8 cellular contexts compared by ENCODE assay signal in the genomic region with DNA sequence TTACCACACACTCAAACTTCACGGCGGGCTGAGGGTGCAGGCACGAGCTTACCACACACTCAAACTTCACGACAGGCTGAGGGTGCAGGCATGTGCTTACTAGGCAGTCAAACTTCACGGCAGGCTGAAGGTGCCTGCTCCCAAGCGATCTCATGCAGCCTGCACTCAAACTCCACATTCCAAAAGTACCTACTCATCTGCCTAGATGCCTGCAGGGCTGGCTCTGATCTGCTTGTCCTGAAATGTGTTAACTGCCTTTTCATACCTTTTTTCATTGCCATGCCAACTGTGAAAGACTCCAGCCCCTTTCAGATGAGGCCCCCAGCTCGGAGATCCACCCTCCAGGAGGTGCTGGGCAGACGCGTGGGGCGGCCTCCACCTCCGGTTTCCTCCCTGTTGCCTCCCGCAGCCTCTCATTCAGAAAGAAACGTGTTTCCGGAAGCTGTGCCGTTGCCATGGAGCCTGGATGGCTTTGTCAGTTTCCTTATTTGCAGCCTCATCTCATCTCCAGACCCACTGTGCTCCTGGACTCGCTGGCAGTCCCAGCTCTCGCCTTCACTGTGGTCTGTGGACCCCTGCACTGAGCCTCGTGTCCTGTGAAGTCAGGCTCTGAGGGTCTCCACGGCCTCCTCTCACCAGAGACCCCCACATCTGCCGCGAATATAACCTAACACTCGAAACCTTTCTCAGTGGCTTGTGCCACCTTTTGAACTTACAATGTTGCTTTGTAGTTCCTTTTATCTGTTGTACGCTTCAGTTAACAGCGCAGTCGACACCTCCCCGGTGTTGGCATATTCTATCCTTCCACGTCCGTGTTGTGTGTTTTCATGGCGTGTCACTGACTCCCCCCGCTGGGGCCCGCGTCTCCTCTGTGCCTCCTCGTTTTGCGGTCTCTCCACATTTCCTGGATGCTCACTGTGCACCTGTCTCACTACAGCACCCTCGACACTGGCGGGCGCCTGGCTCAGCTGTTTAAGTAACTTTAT.
DNase-seq lines count a peak whose midpoint lies in the region; ATAC-seq lines count a peak whose summit lies in the region.

No MANE protein-coding gene starts in this region.

- H3K27me3 Mint-ChIP-seq in CD8-positive, alpha-beta memory T cell, result peaks cover 0 to 3% of the 10 kb centered on the region in 2 donors
- H3K27me3 Mint-ChIP-seq in activated naive CD4-positive, alpha-beta T cell treated with anti-CD3 and anti-CD28 coated beads for 36 hours (ENCODE audit: low read depth), result peaks cover 9% of the 10 kb centered on the region

- no peaks in the 10 kb centered on the region for H3K4me1 ChIP-seq in CD8-positive, alpha-beta memory T cell (ENCODE audit: insufficient read depth, low read length)
- H3K4me1 ChIP-seq in mesenchymal stem cell (ENCODE audit: control insufficient read depth, insufficient read depth, low read depth, low read length), result peaks cover 27% of the 10 kb centered on the region

- no peaks in the 10 kb centered on the region for H3K36me3 ChIP-seq in CD8-positive, alpha-beta memory T cell (ENCODE audit: insufficient read depth, low read length)
- H3K36me3 ChIP-seq in mesenchymal stem cell (ENCODE audit: control insufficient read depth in 1 of 2, insufficient read depth in 2 of 2, low read depth in 1 of 2, low read length in 2 of 2), result no peaks in the 10 kb centered on the region

- ATAC-seq in HG03139 (IDR thresholded peaks at IDR 0.05; ENCODE audit: unreplicated experiment), result peak; percentile 60

- no peak overlapping the region for H2BK120ac ChIP-seq in mesenchymal stem cell (ENCODE audit: low read depth, low read length)

- CTCF ChIA-PET in CD8-positive, alpha-beta memory T cell (lab: Charles Lee), result interaction anchor here (0.8 to 1.7 kb wide), 5 partner anchors 25 to 43 kb away, joined by 3 to 5 read pairs (median 4); no protein-coding TSS in a partner anchor
- CTCF ChIA-PET in activated naive CD4-positive, alpha-beta T cell treated with anti-CD3 and anti-CD28 coated beads for 36 hours (lab: Charles Lee), result no interaction called here

- peak overlapping the region; percentile 87 for H2AK5ac ChIP-seq in mesenchymal stem cell (ENCODE audit: low read length, severe bottlenecking)

- H3K9ac ChIP-seq in mesenchymal stem cell (ENCODE audit: low read length), result no peak overlapping the region

- H3K9me3 Mint-ChIP-seq in CD8-positive, alpha-beta memory T cell, result no peaks in the 10 kb centered on the region
- H3K9me3 Mint-ChIP-seq in activated naive CD4-positive, alpha-beta T cell treated with anti-CD3 and anti-CD28 coated beads for 36 hours, result no peaks in the 10 kb centered on the region

- intact Hi-C loops in activated naive CD4-positive, alpha-beta T cell treated with anti-CD3 and anti-CD28 coated beads for 36 hours (cut with micrococcal nuclease), result loop anchor here (1.0 to 2.0 kb wide), 2 partner anchors 37 to 130 kb away; partner anchors contain the start of genes ACP1 and SH3YL1

- H3K27ac ChIP-seq in CD8-positive, alpha-beta memory T cell (ENCODE audit: low read depth, low read length), result peak overlapping the region; percentile 59
- peak overlapping the region; percentile 93 for H3K27ac ChIP-seq in mesenchymal stem cell (ENCODE audit: low read length, poor library complexity, severe bottlenecking)

- no peak overlapping the region for H3K18ac ChIP-seq in mesenchymal stem cell (ENCODE audit: low read depth in 1 of 2, low read length in 2 of 2)

- no peak overlapping the region for H3K23ac ChIP-seq in mesenchymal stem cell (ENCODE audit: low read length in 2 of 2)

- H3K79me1 ChIP-seq in mesenchymal stem cell (replicated peaks; ENCODE audit: low read length, poor library complexity, severe bottlenecking), result no peaks in the 10 kb centered on the region

- peak overlapping the region; percentile 35 for H3K4me2 ChIP-seq in mesenchymal stem cell (ENCODE audit: low read length, poor library complexity, severe bottlenecking)

- no peak overlapping the region for H2BK15ac ChIP-seq in mesenchymal stem cell (ENCODE audit: low read depth, poor library complexity, severe bottlenecking)

- peak overlapping the region; percentile 48 for H2BK5ac ChIP-seq in mesenchymal stem cell (ENCODE audit: low read depth, low read length, poor library complexity, severe bottlenecking)

- H2BK12ac ChIP-seq in mesenchymal stem cell (ENCODE audit: low read length in 2 of 2), result no peak overlapping the region

- H3K27me3 ChIP-seq in CD8-positive, alpha-beta memory T cell (ENCODE audit: insufficient read depth, low read length, poor library complexity, severe bottlenecking), result no peaks in the 10 kb centered on the region
- peaks cover 0 to 5% of the 10 kb centered on the region in 2 experiments for H3K27me3 ChIP-seq in mesenchymal stem cell (ENCODE audit: control insufficient read depth in 1 of 2, insufficient read depth in 1 of 2, low read length in 2 of 2)

- H3K27ac Mint-ChIP-seq in CD8-positive, alpha-beta memory T cell, result peak overlapping the region; percentile 87 to 98 (median 93)
- peak overlapping the region; percentile 68 for H3K27ac Mint-ChIP-seq in activated naive CD4-positive, alpha-beta T cell treated with anti-CD3 and anti-CD28 coated beads for 36 hours

- peaks cover 16 to 27% (median 23%) of the 10 kb centered on the region in 3 donors for H3K4me1 Mint-ChIP-seq in CD8-positive, alpha-beta memory T cell
- peaks cover 17% of the 10 kb centered on the region for H3K4me1 Mint-ChIP-seq in activated naive CD4-positive, alpha-beta T cell treated with anti-CD3 and anti-CD28 coated beads for 36 hours (ENCODE audit: low read depth)

- peak; percentile 40 to 84 (median 68) for DNase-seq in CD8-positive, alpha-beta memory T cell
- DNase-seq in RPMI7951 (ENCODE audit: low read depth), result peak; percentile 82
- DNase-seq in activated naive CD4-positive, alpha-beta T cell treated with anti-CD3 and anti-CD28 coated beads for 36 hours, result peak; percentile 85
- no peak for DNase-seq in mesenchymal stem cell
- peak; percentile 49 for DNase-seq in stimulated activated naive CD4-positive, alpha-beta T cell treated with Interleukin-2 at 50 U/mL for 16 hours (lab: John Stamatoyannopoulos, UW)
- no peak for DNase-seq in GM19238 (ENCODE audit: insufficient read length, low spot score)
- DNase-seq in mesenteric fat pad (ENCODE audit: low spot score), result no peak

- H3K36me3 Mint-ChIP-seq in CD8-positive, alpha-beta memory T cell, result no peaks in the 10 kb centered on the region
- H3K36me3 Mint-ChIP-seq in activated naive CD4-positive, alpha-beta T cell treated with anti-CD3 and anti-CD28 coated beads for 36 hours (ENCODE audit: low read depth), result peaks cover 1% of the 10 kb centered on the region

- no peak overlapping the region for H3K14ac ChIP-seq in mesenchymal stem cell (ENCODE audit: low read length in 2 of 2)

- no peaks in the 10 kb centered on the region for H3K9me3 ChIP-seq in CD8-positive, alpha-beta memory T cell (ENCODE audit: low read length)
- H3K9me3 ChIP-seq in mesenchymal stem cell (ENCODE audit: control insufficient read depth, low read length), result peaks cover 3% of the 10 kb centered on the region

- POLR2A ChIA-PET in CD8-positive, alpha-beta memory T cell (lab: Charles Lee), result interaction anchor here (0.8 kb wide), 1 partner anchor 22 kb away, joined by 3 read pairs; no protein-coding TSS in a partner anchor

- 64% methylated on average over 34 of the region's 37 CpGs for WGBS in mesenchymal stem cell

- H3K4me3 ChIP-seq in CD8-positive, alpha-beta memory T cell (ENCODE audit: low read length), result peak overlapping the region; percentile 73
- no peak overlapping the region for H3K4me3 ChIP-seq in mesenchymal stem cell (ENCODE audit: insufficient read depth in 1 of 2, low read depth in 1 of 2, low read length in 2 of 2)

- no peak overlapping the region for H4K91ac ChIP-seq in mesenchymal stem cell (ENCODE audit: low read length)

- H2AFZ ChIP-seq in mesenchymal stem cell (ENCODE audit: low read depth, low read length), result no peak overlapping the region

- no peak overlapping the region for H4K8ac ChIP-seq in mesenchymal stem cell (ENCODE audit: low read length)

- peak overlapping the region; percentile 63 to 91 (median 84) for H3K4me3 Mint-ChIP-seq in CD8-positive, alpha-beta memory T cell
- peak overlapping the region; percentile 76 for H3K4me3 Mint-ChIP-seq in activated naive CD4-positive, alpha-beta T cell treated with anti-CD3 and anti-CD28 coated beads for 36 hours

- H3K4ac ChIP-seq in mesenchymal stem cell (ENCODE audit: low read depth in 1 of 2, low read length in 2 of 2), result no peak overlapping the region

Comparison
In these comparisons a context has a peak if more than half of its experiments do, and no peak if none do; other contexts are left out.
1. DNase-seq: peak in CD8-positive, alpha-beta memory T cell (5 of 5), RPMI7951 (single experiment), activated naive CD4-positive, alpha-beta T cell treated with anti-CD3 and anti-CD28 coated beads for 36 hours (single experiment) and stimulated activated naive CD4-positive, alpha-beta T cell treated with Interleukin-2 at 50 U/mL for 16 hours (single experiment); none in mesenchymal stem cell (single experiment), GM19238 (single experiment) and mesenteric fat pad (single experiment).